Comparison of ENCODE assay signal across 8 cellular contexts in the genomic region with DNA sequence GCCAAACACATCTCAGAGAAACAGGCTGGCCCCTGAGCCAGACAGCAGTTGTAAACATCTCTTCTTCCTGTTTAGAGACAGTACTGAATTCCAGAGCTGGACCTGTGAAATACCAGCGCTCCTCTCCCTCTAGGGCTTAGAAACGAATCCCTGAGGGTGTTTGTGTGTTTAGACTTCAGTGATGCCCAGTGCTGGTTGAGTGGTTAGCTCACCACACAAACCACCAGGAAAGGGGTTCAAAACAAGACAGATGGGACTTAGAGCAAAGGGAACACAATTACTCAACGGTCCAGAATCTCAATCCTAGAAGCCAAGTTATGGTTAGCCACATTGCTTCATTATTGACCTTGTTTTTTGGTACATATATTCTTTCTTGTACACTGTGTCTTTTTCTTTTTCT.
DNase-seq lines count a peak whose midpoint lies in the region; TF ChIP-seq lines count a peak whose summit lies in the region.

No MANE protein-coding gene starts in this region.

- H3K27me3 ChIP-seq in NT2/D1 (ENCODE audit: insufficient read depth, insufficient read length) (no peaks in the 10 kb centered on the region), tibial nerve (no peaks in the 10 kb centered on the region)

- H3K36me3 ChIP-seq in NT2/D1 (ENCODE audit: insufficient read depth, insufficient read length, low read length) (no peaks in the 10 kb centered on the region), tibial nerve (no peaks in the 10 kb centered on the region)

- peak; percentile 91 for DNase-seq in EH (ENCODE audit: low read depth)
- peak; percentile 94 for DNase-seq in HCEC 1CT
- DNase-seq in NT2/D1 (ENCODE audit: low read depth, low spot score) = peak; percentile 22
- peak; percentile 80 to 82 for DNase-seq in foreskin fibroblast
- no peak for DNase-seq in tibial nerve (ENCODE audit: low spot score in 2 of 2)
- DNase-seq in cortex of kidney (lab: John Stamatoyannopoulos, UW) = no peak
- DNase-seq in SK-N-DZ (ENCODE audit: low spot score) = no peak
- DNase-seq in GM13976 (ENCODE audit: low spot score) = no peak

- H3K27ac ChIP-seq in tibial nerve = peak overlapping the region in 3 of 4 donors; percentile 42 to 88 (median 82)

- no peak for TF ChIP-seq CTCF in foreskin fibroblast (IDR thresholded peaks at IDR 0.05; ENCODE audit: low read depth, low read length)
- TF ChIP-seq CTCF in tibial nerve (IDR thresholded peaks at IDR 0.05) = no peak
- no peak for TF ChIP-seq CTCF in GM13976 (IDR thresholded peaks at IDR 0.05; ENCODE audit: borderline replicate concordance, control extremely low read depth, extremely low read depth, insufficient read depth, missing control alignments)

- in situ Hi-C loops in GM13976 (cut with MboI; ENCODE audit: low sequenced_read_pairs, unreplicated experiment) = no loop called here

- no peak overlapping the region for H3K4me3 ChIP-seq in NT2/D1 (ENCODE audit: insufficient read length, low read depth)
- no peak overlapping the region for H3K4me3 ChIP-seq in foreskin fibroblast (ENCODE audit: low read depth in 1 of 2, low read length in 2 of 2)
- no peak overlapping the region for H3K4me3 ChIP-seq in tibial nerve

- peak in 1 of 2 donors; percentile 87 for TF ChIP-seq EP300 in tibial nerve (IDR thresholded peaks at IDR 0.05)

- H3K9me3 ChIP-seq in NT2/D1 (ENCODE audit: insufficient read depth, low read length) (no peaks in the 10 kb centered on the region), tibial nerve (no peaks in the 10 kb centered on the region)

- H3K4me1 ChIP-seq in NT2/D1 (ENCODE audit: insufficient read depth, insufficient read length) (peaks cover 12% of the 10 kb centered on the region), tibial nerve (peaks cover 0 to 90% (median 43%) of the 10 kb centered on the region in 4 donors)

- H3K9ac ChIP-seq in NT2/D1 (ENCODE audit: insufficient read length, low read depth) = no peak overlapping the region

- TF ChIP-seq POLR2A in tibial nerve (IDR thresholded peaks at IDR 0.05) = no peak

- 32 to 54% methylated on average over 3 of the region's 3 CpGs for WGBS in tibial nerve, 2 donors

Comparison
In these comparisons a context has a peak if more than half of its experiments do, and no peak if none do; other contexts are left out.
1. DNase-seq: peak in EH (single experiment), HCEC 1CT (single experiment), NT2/D1 (single experiment) and foreskin fibroblast (2 of 2); none in tibial nerve (0 of 2), cortex of kidney (single experiment), SK-N-DZ (single experiment) and GM13976 (single experiment).